ENCODE assay signal across 16 cellular contexts in genomic region chr16:12567602-12568001, GRCh38.
"Had no signal": no experiment of that assay in that cellular context is flagged by ENCODE, and none has a peak within 500 bp of the region (broad histone marks: within the 10 kb centered on the region; RNA-seq: fewer than 3 reads in every experiment).

No MANE protein-coding gene starts in this region.

- H3K4me1 Mint-ChIP-seq: mesothelial cell of epicardium, neural crest cell, WTC11 had no signal

- H3K27ac Mint-ChIP-seq: activated T-helper 2 cell treated with anti-CD3 and anti-CD28 coated beads, Interferon-gamma antibody, Interleukin-2, Interleukin-4, amounts not matched to agents 10 μg/mL and 5 μg/mL and 100 μg/mL, durations not matched to agents 14 hours and 24 hours and 36 hours; mesothelial cell of epicardium; WTC11 had no signal

- ATAC-seq: gastroesophageal sphincter, left colon, right lobe of liver, WTC11 had no signal

- H3K27me3 ChIP-seq: adrenal gland, cardiac muscle cell, gastroesophageal sphincter, right lobe of liver, stomach, testis, upper lobe of left lung had no signal

- H3K27ac ChIP-seq: adrenal gland, cardiac muscle cell, gastroesophageal sphincter, right lobe of liver, stomach, testis, upper lobe of left lung had no signal

- H3K4me2 ChIP-seq: smooth muscle cell had no signal

- H3K9me3 Mint-ChIP-seq: mesothelial cell of epicardium, neural crest cell had no signal

- H3K4me3 ChIP-seq: adrenal gland, cardiac muscle cell, gastroesophageal sphincter, lung, right lobe of liver, smooth muscle cell, stomach, testis, upper lobe of left lung had no signal

- H3K4me3 Mint-ChIP-seq: mesothelial cell of epicardium, neural crest cell, WTC11 had no signal

- H3K36me3 ChIP-seq: adrenal gland, cardiac muscle cell, right lobe of liver had no signal

- H3K9me3 ChIP-seq: adrenal gland, gastroesophageal sphincter, right lobe of liver, stomach, testis had no signal

- H3K4me1 ChIP-seq: adrenal gland, gastroesophageal sphincter, stomach, upper lobe of left lung had no signal

- DNase-seq: activated CD4-positive, alpha-beta T cell treated with anti-CD3 and anti-CD28 coated beads, Interleukin-2, amount 50 U/mL, for 48 hours; activated CD8-positive, alpha-beta memory T cell treated with anti-CD3 and anti-CD28 coated beads, Interleukin-2, amount 50 U/mL, for 4 hours; adrenal gland; left colon; right lobe of liver; stomach; testis; upper lobe of left lung had no signal
